14 cellular contexts compared by ENCODE assay signal in the genomic region with DNA sequence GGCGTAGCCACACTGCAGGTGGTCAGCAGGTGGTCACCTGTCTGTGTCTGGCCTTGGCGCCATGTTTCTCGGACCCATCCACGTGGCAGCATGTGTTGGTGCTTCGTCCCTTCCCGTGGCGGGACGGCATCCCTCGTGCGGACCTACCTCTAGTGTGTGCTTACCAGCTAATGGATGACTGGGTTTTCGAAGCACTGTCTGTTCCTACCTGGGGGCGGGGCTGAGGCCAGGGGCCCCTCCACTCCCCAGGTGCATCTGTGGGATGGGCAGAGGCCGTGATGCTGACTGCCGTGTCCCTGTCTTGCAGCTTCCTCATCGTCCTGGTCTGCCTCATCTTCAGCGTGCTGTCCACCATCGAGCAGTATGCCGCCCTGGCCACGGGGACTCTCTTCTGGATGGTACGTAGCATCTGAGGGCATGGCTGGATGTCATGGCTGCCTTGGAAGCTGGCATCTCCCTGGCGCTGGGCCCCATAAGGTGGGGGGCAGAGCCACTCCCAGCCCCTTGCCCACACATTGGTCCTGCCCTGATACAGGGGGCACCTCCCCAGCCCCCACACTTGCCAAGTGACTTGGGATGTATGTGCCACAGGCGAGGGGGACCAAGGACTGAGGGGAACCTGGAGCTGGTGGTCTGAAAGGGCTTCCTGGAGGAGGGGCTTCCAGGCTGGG.
DNase-seq lines count a peak whose midpoint lies in the region; ATAC-seq, FAIRE-seq and TF ChIP-seq lines count a peak whose summit lies in the region.
"Had no signal": no experiment of that assay in that cellular context is flagged by ENCODE, and none has a peak within 500 bp of the region (broad histone marks: within the 10 kb centered on the region; RNA-seq: fewer than 3 reads in every experiment).

No MANE protein-coding gene starts in this region.

- H3K27me3 ChIP-seq in K562 (ENCODE audit: control insufficient read depth in 2 of 2, insufficient read depth in 2 of 2, low read length in 2 of 2) (peaks cover 7 to 66% of the 10 kb centered on the region in 2 experiments; a peak in 4 of 5 replicates), right lobe of liver (no peaks in the 10 kb centered on the region), suprapubic skin (peaks cover 49% of the 10 kb centered on the region)

- no peaks in the 10 kb centered on the region for H3K9me1 ChIP-seq in K562 (ENCODE audit: control insufficient read depth, insufficient read depth, low read length)

- peak; percentile 24 for DNase-seq in activated CD4-positive, CD25-positive, alpha-beta regulatory T cell treated with anti-CD3 and anti-CD28 coated beads, Interleukin-2, amount 50 U/mL, for 72 hours
- DNase-seq in activated CD4-positive, CD25-positive, alpha-beta regulatory T cell (lab: John Stamatoyannopoulos, UW) = no peak
- DNase-seq in K562 (ENCODE audit: extremely low read depth in 1 of 4, low spot score in 3 of 4) (no peak), right lobe of liver (peak; percentile 14 to 47 (median 41)), suprapubic skin (ENCODE audit: low spot score in 2 of 2) (peak; percentile 57 to 75), putamen (ENCODE audit: low spot score) (no peak), pons (ENCODE audit: low spot score) (no peak), hypothalamus (lab: John Stamatoyannopoulos, UW) (no peak)
- DNase-seq: activated CD4-positive, alpha-beta T cell treated with anti-CD3 and anti-CD28 coated beads, Interleukin-2, amount 50 U/mL, for 1 hour; activated gamma-delta T cell; NCI-H1048; NCI-H345; retina had no signal

- TF ChIP-seq EP300 in K562 (IDR thresholded peaks at IDR 0.05; ENCODE audit: low read length) = no peak
- no peak for TF ChIP-seq EP300 in suprapubic skin (IDR thresholded peaks at IDR 0.05)

- no peak overlapping the region for H3K4me3 ChIP-seq in K562
- no peak overlapping the region for H3K4me3 ChIP-seq in right lobe of liver
- no peak overlapping the region for H3K4me3 ChIP-seq in suprapubic skin

- ATAC-seq in K562 = no peak
- no peak for ATAC-seq in right lobe of liver

- TF ChIP-seq RAD21 in K562 (CRISPR knock-in tag; conservative IDR thresholded peaks at IDR 0.05 in 1 of 2, IDR thresholded peaks at IDR 0.05 in 1 of 2) = no peak

- no peak overlapping the region for H3K27ac ChIP-seq in K562 (ENCODE audit: extremely low read depth, low read depth, low read length)
- no peak overlapping the region for H3K27ac ChIP-seq in right lobe of liver
- H3K27ac ChIP-seq in suprapubic skin = no peak overlapping the region
- H3K27ac ChIP-seq: 22Rv1 had no signal

- H4K20me1 ChIP-seq in K562 (replicated peaks; ENCODE audit: control insufficient read depth, insufficient read depth, low read length) = peaks cover 7% of the 10 kb centered on the region

- POLR2A ChIA-PET in K562 (lab: Yijun Ruan, JAX) = interaction anchor here (0.6 to 0.7 kb wide), 3 partner anchors 8 to 402 kb away, joined by 3 to 4 read pairs (median 3); no protein-coding TSS in a partner anchor

- H3K4me1 ChIP-seq in K562 (replicated peaks in 1 of 2; ENCODE audit: control insufficient read depth in 2 of 2, insufficient read depth in 2 of 2, low read length in 2 of 2) = peaks cover 0 to 54% of the 10 kb centered on the region in 2 experiments; a peak in 2 of 5 replicates
- H3K4me1 ChIP-seq in right lobe of liver = no peaks in the 10 kb centered on the region
- peaks cover 11% of the 10 kb centered on the region for H3K4me1 ChIP-seq in suprapubic skin

- TF ChIP-seq POLR2A in K562 (conservative IDR thresholded peaks at IDR 0.05) (no peak), right lobe of liver (IDR thresholded peaks at IDR 0.05) (no peak), suprapubic skin (IDR thresholded peaks at IDR 0.05) (no peak)

- FAIRE-seq in K562 (lab: Jason Lieb, UNC) = no peak

- H3K36me3 ChIP-seq in K562 (ENCODE audit: control insufficient read depth, insufficient read depth, low read length) (no peaks in the 10 kb centered on the region), right lobe of liver (no peaks in the 10 kb centered on the region), suprapubic skin (no peaks in the 10 kb centered on the region)

- no peak overlapping the region for H3K9ac ChIP-seq in K562 (ENCODE audit: insufficient read depth in 1 of 2, low read depth in 2 of 2, low read length in 2 of 2)

- no peaks in the 10 kb centered on the region for H3K79me2 ChIP-seq in K562 (ENCODE audit: control insufficient read depth, insufficient read depth, low read length)

- intact Hi-C loops in K562 (cut with micrococcal nuclease) (no loop called here), right lobe of liver (cut with DNase I) (loop anchor here in 1 of 2 donors (10.0 kb wide), 1 partner anchor 323 kb away; no protein-coding TSS in a partner anchor)

- no peak overlapping the region for H3K4me2 ChIP-seq in K562 (ENCODE audit: insufficient read depth, low read length)

- CTCF ChIA-PET in K562 (lab: Yijun Ruan, JAX; ENCODE audit: low intra/inter-chr PET ratio) = interaction anchor here (0.6 kb wide), 1 partner anchor 70 kb away, joined by 4 read pairs; no protein-coding TSS in a partner anchor

- BruUV-seq in K562 (replicated peaks; lab: Mats Ljungman, UMichigan) = no TSS peak

- WGBS in K562 (ENCODE audit: insufficient coverage, low coverage, missing lambda C conversion rate) = 20% methylated on average over 20 of the region's 22 CpGs
- WGBS in right lobe of liver (ENCODE audit: insufficient coverage, low coverage, low lambda C conversion rate, missing lambda C conversion rate) = 67% methylated on average over 5 of the region's 22 CpGs
- 93% methylated on average over 21 of the region's 22 CpGs for WGBS in suprapubic skin

- TF ChIP-seq CTCF in K562 (IDR thresholded peaks at IDR 0.05 in 2 of 3, conservative IDR thresholded peaks at IDR 0.05 in 1 of 3; ENCODE audit: insufficient read depth in 2 of 3, low read depth in 1 of 3, low read length in 3 of 3) (no peak), right lobe of liver (IDR thresholded peaks at IDR 0.05) (no peak), suprapubic skin (IDR thresholded peaks at IDR 0.05) (no peak)

- no peaks in the 10 kb centered on the region for H3K9me3 ChIP-seq in K562 (replicated peaks; ENCODE audit: control insufficient read depth, insufficient read depth, low read depth, low read length)
- no peaks in the 10 kb centered on the region for H3K9me3 ChIP-seq in right lobe of liver
- no peaks in the 10 kb centered on the region for H3K9me3 ChIP-seq in suprapubic skin

- 0 out of 2 replicates have a peak overlapping the region, but pooled peaks have one; percentile 37 for H2AFZ ChIP-seq in K562 (ENCODE audit: low read depth, low read length)

- in situ Hi-C loops in K562 (cut with MboI) = no loop called here

TF ChIP-seq in K562, 482 proteins besides CTCF, POLR2A, EP300 and RAD21:
- TF ChIP-seq E2F6 (IDR thresholded peaks at IDR 0.05; ENCODE audit: borderline replicate concordance in 1 of 2, extremely low read depth in 1 of 2, insufficient read depth in 1 of 2, insufficient read length in 1 of 2, low read depth in 1 of 2, low read length in 1 of 2, poor library complexity in 1 of 2, severe bottlenecking in 1 of 2) (peak in 1 of 2 experiments; percentile 79), TFAM (CRISPR knock-in tag; conservative IDR thresholded peaks at IDR 0.05) (no peak), CEBPG (CRISPR knock-in tag; IDR thresholded peaks at IDR 0.05) (0 out of 2 replicates have a peak, but pooled peaks have one; percentile 18), CEBPG (tag; conservative IDR thresholded peaks at IDR 0.05 in 1 of 2, IDR thresholded peaks at IDR 0.05 in 1 of 2) (no peak), RCOR1 (IDR thresholded peaks at IDR 0.05; ENCODE audit: borderline replicate concordance in 1 of 2, low read depth in 2 of 2, low read length in 2 of 2) (no peak), MAX (CRISPR knock-in tag; IDR thresholded peaks at IDR 0.05) (peak; percentile 75)
- TF ChIP-seq, protein P1, sequence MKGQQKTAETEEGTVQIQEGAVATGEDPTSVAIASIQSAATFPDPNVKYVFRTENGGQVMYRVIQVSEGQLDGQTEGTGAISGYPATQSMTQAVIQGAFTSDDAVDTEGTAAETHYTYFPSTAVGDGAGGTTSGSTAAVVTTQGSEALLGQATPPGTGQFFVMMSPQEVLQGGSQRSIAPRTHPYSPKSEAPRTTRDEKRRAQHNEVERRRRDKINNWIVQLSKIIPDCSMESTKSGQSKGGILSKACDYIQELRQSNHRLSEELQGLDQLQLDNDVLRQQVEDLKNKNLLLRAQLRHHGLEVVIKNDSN (CRISPR knock-in tag; IDR thresholded peaks at IDR 0.05) = peak; percentile 16; the same call in 1 of the 2 replicates

Comparison
In these comparisons a context has a peak if more than half of its experiments do, and no peak if none do; other contexts are left out.
1. DNase-seq: peak in activated CD4-positive, CD25-positive, alpha-beta regulatory T cell treated with anti-CD3 and anti-CD28 coated beads, Interleukin-2, amount 50 U/mL, for 72 hours (single experiment), right lobe of liver (3 of 3) and suprapubic skin (2 of 2); none in activated CD4-positive, CD25-positive, alpha-beta regulatory T cell (0 of 4), K562 (0 of 4), putamen (single experiment), pons (single experiment) and hypothalamus (0 of 51).